In the genomic region with DNA sequence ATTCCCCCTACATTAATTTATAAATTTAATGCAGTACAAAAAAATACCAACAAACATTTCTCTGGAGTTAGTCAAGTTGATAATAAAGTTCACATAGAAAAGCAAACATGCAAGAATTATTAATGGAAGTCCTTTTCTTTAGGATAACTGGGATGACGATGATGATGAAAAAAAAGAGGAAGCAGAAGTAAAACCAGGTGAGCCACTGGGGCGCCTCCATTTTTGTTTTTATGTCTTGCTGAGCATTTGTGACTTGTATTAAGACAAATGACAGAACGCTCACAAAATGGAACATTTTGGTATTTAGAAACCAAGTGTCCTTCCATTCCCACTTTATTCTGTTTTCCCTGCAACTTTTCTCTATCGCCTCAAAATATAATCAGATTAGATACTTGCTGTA, we compare ENCODE assay signal across 15 cellular contexts.
"Had no signal": no experiment of that assay in that cellular context is flagged by ENCODE, and none has a peak within 500 bp of the region (broad histone marks: within the 10 kb centered on the region; RNA-seq: fewer than 3 reads in every experiment).

No MANE protein-coding gene starts in this region.

- H3K27me3 Mint-ChIP-seq: activated CD4-positive, alpha-beta T cell treated with anti-CD3 and anti-CD28 coated beads for 36 hours; activated naive CD8-positive, alpha-beta T cell treated with anti-CD3 and anti-CD28 coated beads, Interleukin-2, amount 50 U/mL, for 24 hours had no signal

- H3K27ac Mint-ChIP-seq: activated naive CD8-positive, alpha-beta T cell treated with anti-CD3 and anti-CD28 coated beads, Interleukin-2, amount 50 U/mL, for 24 hours; nephron progenitor cell had no signal

- H3K4me3 ChIP-seq: ascending aorta, esophagus muscularis mucosa, lung, mucosa of descending colon, sigmoid colon, stomach, thoracic aorta had no signal

- DNase-seq: activated CD4-positive, alpha-beta T cell treated with anti-CD3 and anti-CD28 coated beads for 36 hours; activated gamma-delta T cell treated with Interleukin-2 at 50 U/mL for 16 hours; activated naive CD8-positive, alpha-beta T cell treated with anti-CD3 and anti-CD28 coated beads, Interleukin-2, amount 50 U/mL, for 24 hours; activated T-cell treated with anti-CD3 and anti-CD28 coated beads, Interleukin-2, amount 50 U/mL, for 1 hour; glutamatergic neuron; mucosa of descending colon; nephron progenitor cell; sigmoid colon; stimulated activated CD4-positive, alpha-beta T cell treated with anti-CD3 and anti-CD28 coated beads, Interleukin-2, amount 100 ng/mL, for 48 hours; stomach; T1000 had no signal

- H3K9me3 Mint-ChIP-seq: activated naive CD8-positive, alpha-beta T cell treated with anti-CD3 and anti-CD28 coated beads, Interleukin-2, amount 50 U/mL, for 24 hours; nephron progenitor cell had no signal

- H3K4me3 Mint-ChIP-seq: activated CD4-positive, alpha-beta T cell treated with anti-CD3 and anti-CD28 coated beads for 36 hours; activated naive CD8-positive, alpha-beta T cell treated with anti-CD3 and anti-CD28 coated beads, Interleukin-2, amount 50 U/mL, for 24 hours; nephron progenitor cell had no signal

- H3K4me1 Mint-ChIP-seq: nephron progenitor cell had no signal

- H3K9me3 ChIP-seq: ascending aorta, esophagus muscularis mucosa, mucosa of descending colon, sigmoid colon, stomach, thoracic aorta had no signal

- H3K27ac ChIP-seq: ascending aorta, esophagus muscularis mucosa, sigmoid colon, stomach, thoracic aorta had no signal

- ATAC-seq: activated CD4-positive, alpha-beta T cell treated with anti-CD3 and anti-CD28 coated beads for 36 hours; activated naive CD8-positive, alpha-beta T cell treated with anti-CD3 and anti-CD28 coated beads, Interleukin-2, amount 50 U/mL, for 24 hours; mucosa of descending colon had no signal

- H3K27me3 ChIP-seq: ascending aorta, esophagus muscularis mucosa, sigmoid colon, stomach had no signal
